19 cellular contexts compared by ENCODE assay signal in genomic region chr3:159740054-159740453, GRCh38.
"Had no signal": no experiment of that assay in that cellular context is flagged by ENCODE, and none has a peak within 500 bp of the region (broad histone marks: within the 10 kb centered on the region; RNA-seq: fewer than 3 reads in every experiment).

No MANE protein-coding gene starts in this region.

- H3K27me3 ChIP-seq: left lung, ovary, upper lobe of left lung had no signal

- H3K27ac ChIP-seq: left lung, ovary, prostate gland, spleen, thoracic aorta, upper lobe of left lung had no signal

- ATAC-seq: esophagus mucosa, left lung, natural killer cell had no signal

- H3K4me1 ChIP-seq: left lung, prostate gland, spleen, upper lobe of left lung had no signal

- DNase-seq: activated B cell treated with CpG ODN at 0.5 μM for 24 hours; activated CD4-positive, alpha-beta memory T cell treated with anti-CD3 and anti-CD28 coated beads for 36 hours; activated CD4-positive, alpha-beta T cell treated with anti-CD3 and anti-CD28 coated beads for 4 hours; activated naive CD4-positive, alpha-beta T cell treated with Interleukin-2 at 50 U/mL for 16 hours; activated naive CD8-positive, alpha-beta T cell treated with anti-CD3 and anti-CD28 coated beads for 36 hours; activated T-cell treated with anti-CD3 and anti-CD28 coated beads, Interleukin-2, amount 50 U/mL, for 48 hours; effector memory CD4-positive, alpha-beta T cell; left lung; natural killer cell; ovary; spleen; stimulated activated CD4-positive, alpha-beta T cell treated with anti-CD3 and anti-CD28 coated beads, Interleukin-4, amount 100 ng/mL, for 1 hour; stimulated activated naive CD4-positive, alpha-beta T cell treated with Interleukin-2 at 50 U/mL for 16 hours; T1000; upper lobe of left lung had no signal

- H3K4me3 ChIP-seq: left lung, lung, ovary, prostate gland, spleen, thoracic aorta, upper lobe of left lung had no signal

- H3K36me3 ChIP-seq: left lung, ovary, prostate gland, spleen, thoracic aorta, upper lobe of left lung had no signal

- H3K9me3 ChIP-seq: left lung, ovary, prostate gland, spleen, thoracic aorta, upper lobe of left lung had no signal
